ENCODE assay signal across 18 cellular contexts in the genomic region with DNA sequence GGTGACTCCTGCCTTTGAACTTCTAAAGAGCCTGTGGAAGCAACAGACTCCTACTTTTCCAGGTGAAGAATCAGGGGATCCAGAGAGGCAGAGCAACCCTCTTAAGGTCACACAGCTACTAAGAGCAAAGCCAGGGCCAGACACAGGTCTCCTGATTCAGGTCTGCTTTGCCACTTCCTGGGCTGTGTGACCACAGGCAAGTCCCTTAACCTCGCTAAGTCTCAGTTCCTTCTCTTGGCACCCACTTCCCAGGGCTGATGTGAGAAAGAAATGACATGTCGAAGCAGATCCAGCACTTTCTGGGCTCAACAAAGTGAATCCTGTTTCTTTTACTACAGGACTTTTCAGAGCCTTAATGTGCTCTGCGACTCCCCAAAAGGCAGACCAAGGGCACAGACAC. TPM values are rescaled to one million over a fixed set of nuclear protein-coding genes. Genes with fewer than 3 reads are reported as not detected.
DNase-seq lines count a peak whose midpoint lies in the region; ATAC-seq, FAIRE-seq and TF ChIP-seq lines count a peak whose summit lies in the region.
"Had no signal": no experiment of that assay in that cellular context is flagged by ENCODE, and none has a peak within 500 bp of the region (broad histone marks: within the 10 kb centered on the region; RNA-seq: fewer than 3 reads in every experiment).

No MANE protein-coding gene starts in this region.

- H3K27me3 Mint-ChIP-seq in activated CD8-positive, alpha-beta T cell treated with anti-CD3 and anti-CD28 coated beads for 36 hours = no peaks in the 10 kb centered on the region
- no peaks in the 10 kb centered on the region for H3K27me3 Mint-ChIP-seq in CD4-positive, alpha-beta T cell
- H3K27me3 Mint-ChIP-seq: activated B cell treated with CpG ODN at 0.5 μM for 24 hours; CD4-positive, alpha-beta memory T cell; IgD-negative memory B cell had no signal

- no peaks in the 10 kb centered on the region for H3K9me3 Mint-ChIP-seq in activated CD8-positive, alpha-beta T cell treated with anti-CD3 and anti-CD28 coated beads for 36 hours
- H3K9me3 Mint-ChIP-seq in CD4-positive, alpha-beta T cell = no peaks in the 10 kb centered on the region
- H3K9me3 Mint-ChIP-seq: activated B cell treated with CpG ODN at 0.5 μM for 24 hours, IgD-negative memory B cell, neural crest cell had no signal

- TF ChIP-seq CTCF in activated CD8-positive, alpha-beta T cell treated with anti-CD3 and anti-CD28 coated beads for 36 hours (IDR thresholded peaks at IDR 0.05) = no peak
- TF ChIP-seq CTCF in prostate gland (IDR thresholded peaks at IDR 0.05) = no peak
- TF ChIP-seq CTCF in CD4-positive, alpha-beta T cell (IDR thresholded peaks at IDR 0.05) = no peak

- no peaks in the 10 kb centered on the region for H3K9me3 ChIP-seq in prostate gland
- H3K9me3 ChIP-seq in CD4-positive, alpha-beta T cell (ENCODE audit: control insufficient read depth, low read length) = no peaks in the 10 kb centered on the region

- peak overlapping the region; percentile 64 for H3K27ac Mint-ChIP-seq in activated CD8-positive, alpha-beta T cell treated with anti-CD3 and anti-CD28 coated beads for 36 hours
- no peak overlapping the region for H3K27ac Mint-ChIP-seq in CD4-positive, alpha-beta T cell
- H3K27ac Mint-ChIP-seq: activated B cell treated with CpG ODN at 0.5 μM for 24 hours had no signal

- intact Hi-C loops in activated CD8-positive, alpha-beta T cell treated with anti-CD3 and anti-CD28 coated beads for 36 hours (cut with micrococcal nuclease) = no loop called here
- intact Hi-C loops in prostate gland (cut with DNase I) = no loop called here
- intact Hi-C loops in CD4-positive, alpha-beta T cell (cut with DNase I, micrococcal nuclease) = no loop called here

- TF ChIP-seq POLR2A in GM12891 (IDR thresholded peaks at IDR 0.05; ENCODE audit: low read depth, low read length) (no peak), prostate gland (IDR thresholded peaks at IDR 0.05) (no peak), GM12892 (IDR thresholded peaks at IDR 0.05; ENCODE audit: low read depth, low read length) (no peak)

- no peak overlapping the region for H3K4me3 ChIP-seq in prostate gland
- H3K4me3 ChIP-seq: SK-N-MC, skin epidermis had no signal

- CTCF ChIA-PET in activated CD8-positive, alpha-beta T cell treated with anti-CD3 and anti-CD28 coated beads for 36 hours (lab: Charles Lee) = interaction anchor here (3.6 kb wide), 1 partner anchor 208 kb away, joined by 10 read pairs; no protein-coding TSS in a partner anchor
- CTCF ChIA-PET in CD4-positive, alpha-beta T cell (lab: Charles Lee) = no interaction called here

- FAIRE-seq in GM12891 (lab: Jason Lieb, UNC) (peak; percentile 91), GM12892 (lab: Jason Lieb, UNC) (no peak)
- FAIRE-seq: G401.6 had no signal

- DNase-seq in GM12891 (ENCODE audit: insufficient read length, low spot score) = peak; percentile 56
- peak; percentile 41 for DNase-seq in activated CD8-positive, alpha-beta T cell treated with anti-CD3 and anti-CD28 coated beads for 36 hours
- no peak for DNase-seq in prostate gland (ENCODE audit: low spot score)
- DNase-seq in GM12892 (ENCODE audit: insufficient read length) = no peak
- no peak for DNase-seq in hippocampal formation (lab: John Stamatoyannopoulos, UW)
- no peak for DNase-seq in CD4-positive, alpha-beta T cell
- DNase-seq: activated B cell treated with CpG ODN at 0.5 μM for 24 hours; activated T-cell treated with anti-CD3 and anti-CD28 coated beads, Interleukin-2, amount 50 U/mL, for 1 hour; CD4-positive, alpha-beta memory T cell; NCI-H187 treated with DMSO at 0.1 percent for 48 hours; NCI-H82 had no signal

- 89% methylated on average over 3 of the region's 3 CpGs for WGBS in prostate gland

- ATAC-seq in HG03460 (IDR thresholded peaks at IDR 0.05; ENCODE audit: unreplicated experiment) (peak; percentile 67), GM21619 (IDR thresholded peaks at IDR 0.05; ENCODE audit: unreplicated experiment) (no peak)
- ATAC-seq in activated CD8-positive, alpha-beta T cell treated with anti-CD3 and anti-CD28 coated beads for 36 hours = peak; percentile 60
- no peak for ATAC-seq in CD4-positive, alpha-beta T cell (ENCODE audit: poor library complexity)

- H3K4me1 ChIP-seq in prostate gland (replicated peaks) = peaks cover 34% of the 10 kb centered on the region

- peaks cover 14% of the 10 kb centered on the region for H3K4me1 Mint-ChIP-seq in activated CD8-positive, alpha-beta T cell treated with anti-CD3 and anti-CD28 coated beads for 36 hours (ENCODE audit: low read depth)
- H3K4me1 Mint-ChIP-seq in CD4-positive, alpha-beta T cell (ENCODE audit: low read depth) = no peaks in the 10 kb centered on the region
- H3K4me1 Mint-ChIP-seq: CD4-positive, alpha-beta memory T cell; neural crest cell had no signal

- no peak overlapping the region for H3K4me3 Mint-ChIP-seq in activated CD8-positive, alpha-beta T cell treated with anti-CD3 and anti-CD28 coated beads for 36 hours
- H3K4me3 Mint-ChIP-seq in CD4-positive, alpha-beta T cell = no peak overlapping the region
- H3K4me3 Mint-ChIP-seq: activated B cell treated with CpG ODN at 0.5 μM for 24 hours; CD4-positive, alpha-beta memory T cell; neural crest cell had no signal

- POLR2A ChIA-PET in activated CD8-positive, alpha-beta T cell treated with anti-CD3 and anti-CD28 coated beads for 36 hours (lab: Charles Lee) = interaction anchor here (1.0 kb wide), 1 partner anchor 9 kb away, joined by 3 read pairs; no protein-coding TSS in a partner anchor
- POLR2A ChIA-PET in CD4-positive, alpha-beta T cell (lab: Charles Lee) = no interaction called here

- H3K27ac ChIP-seq in prostate gland = peak overlapping the region; percentile 71 to 82
- H3K27ac ChIP-seq in CD4-positive, alpha-beta T cell (ENCODE audit: low read depth, low read length) = no peak overlapping the region
- H3K27ac ChIP-seq: SK-N-MC had no signal

- H3K36me3 Mint-ChIP-seq in activated CD8-positive, alpha-beta T cell treated with anti-CD3 and anti-CD28 coated beads for 36 hours (ENCODE audit: low read depth) = peaks cover 30% of the 10 kb centered on the region
- H3K36me3 Mint-ChIP-seq in CD4-positive, alpha-beta T cell (ENCODE audit: low read depth) = peaks cover 91% of the 10 kb centered on the region
- H3K36me3 Mint-ChIP-seq: IgD-negative memory B cell had no signal

- H3K27me3 ChIP-seq in prostate gland (replicated peaks; ENCODE audit: insufficient read depth) = no peaks in the 10 kb centered on the region
- no peaks in the 10 kb centered on the region for H3K27me3 ChIP-seq in CD4-positive, alpha-beta T cell (ENCODE audit: control insufficient read depth, insufficient read depth, low read length)

- peaks cover 10 to 11% of the 10 kb centered on the region in 2 donors for H3K36me3 ChIP-seq in prostate gland

TF ChIP-seq in GM12891, 5 proteins besides CTCF, POLR2A, EP300 and RAD21:
- no peak for TF ChIP-seq POU2F2 (IDR thresholded peaks at IDR 0.05; ENCODE audit: low read depth, low read length)
- no peak for TF ChIP-seq PAX5 (IDR thresholded peaks at IDR 0.05; ENCODE audit: insufficient read depth, low read length, severe bottlenecking)
- TF ChIP-seq SPI1 (IDR thresholded peaks at IDR 0.05; ENCODE audit: low read depth, low read length) = peak; percentile 96
- TF ChIP-seq TAF1 (IDR thresholded peaks at IDR 0.05; ENCODE audit: low read depth, low read length) = no peak
- no peak for TF ChIP-seq POLR2AphosphoS5 (IDR thresholded peaks at IDR 0.05; ENCODE audit: low read depth, low read length)

RNA-seq across cellular contexts. Expression of a gene that starts 30.2 kb away (rescaled TPM):
- polyA plus RNA-seq in GM12891 (2012; ENCODE audit: low read depth, missing spikeins) = 192 TPM
- 100 to 1,000 TPM in 1 of 2 experiments, 10 to 100 TPM in 1; 92.4 to 105 TPM for total RNA-seq in activated CD8-positive, alpha-beta T cell treated with anti-CD3 and anti-CD28 coated beads for 36 hours
- total RNA-seq in prostate gland = 100 to 1,000 TPM in 1 of 2 donors, 10 to 100 TPM in 1; 92.8 to 124 TPM
- 154 TPM for polyA plus RNA-seq in GM12892 (2012; ENCODE audit: missing spikeins)
- 10 to 100 TPM; 19.2 to 20.3 TPM for total RNA-seq in CD4-positive, alpha-beta T cell

RNA-seq across cellular contexts. Expression of a gene that starts 30.5 kb away (rescaled TPM):
- polyA plus RNA-seq in GM12891 (2012; ENCODE audit: low read depth, missing spikeins) = 21.9 TPM
- 10 to 100 TPM; 18.5 to 18.7 TPM for total RNA-seq in activated CD8-positive, alpha-beta T cell treated with anti-CD3 and anti-CD28 coated beads for 36 hours
- 10 to 100 TPM; 32.9 to 33.5 TPM for total RNA-seq in prostate gland
- 14.7 TPM for polyA plus RNA-seq in GM12892 (2012; ENCODE audit: missing spikeins)
- 1 to 10 TPM; 5.6 to 6.6 TPM for total RNA-seq in CD4-positive, alpha-beta T cell

RNA-seq across cellular contexts. Expression of a gene that starts 40.7 kb away (rescaled TPM):
- polyA plus RNA-seq in GM12891 (2012; ENCODE audit: low read depth, missing spikeins) = 40.4 TPM
- total RNA-seq in activated CD8-positive, alpha-beta T cell treated with anti-CD3 and anti-CD28 coated beads for 36 hours = 10 to 100 TPM; 55.3 to 58.5 TPM
- total RNA-seq in prostate gland = 10 to 100 TPM; 42.5 to 82.6 TPM
- polyA plus RNA-seq in GM12892 (2012; ENCODE audit: missing spikeins) = 32.0 TPM
- 10 to 100 TPM; 67.1 to 68.3 TPM for total RNA-seq in CD4-positive, alpha-beta T cell

Comparison
In these comparisons a context has a peak if more than half of its experiments do, and no peak if none do; other contexts are left out.
1. DNase-seq: peak in GM12891 (single experiment) and activated CD8-positive, alpha-beta T cell treated with anti-CD3 and anti-CD28 coated beads for 36 hours (single experiment); none in prostate gland (single experiment), GM12892 (single experiment), hippocampal formation (0 of 2) and CD4-positive, alpha-beta T cell (0 of 10).
2. ATAC-seq: peak in HG03460 (single experiment) and activated CD8-positive, alpha-beta T cell treated with anti-CD3 and anti-CD28 coated beads for 36 hours (single experiment); none in GM21619 (single experiment) and CD4-positive, alpha-beta T cell (single experiment).
3. RNA of a gene that starts 30.2 kb away (total RNA-seq): 92.8 to 124 TPM in prostate gland and 92.4 to 105 TPM in activated CD8-positive, alpha-beta T cell treated with anti-CD3 and anti-CD28 coated beads for 36 hours; 19.2 to 20.3 TPM in CD4-positive, alpha-beta T cell; every median in the first group is over 4 times any median in the second.